13 cellular contexts compared by ENCODE assay signal in genomic region chr12:12016284-12017100, GRCh38. TPM values are rescaled to one million over a fixed set of nuclear protein-coding genes. Genes with fewer than 3 reads are reported as not detected.
DNase-seq lines count a peak whose midpoint lies in the region; ATAC-seq and TF ChIP-seq lines count a peak whose summit lies in the region.
"Had no signal": no experiment of that assay in that cellular context is flagged by ENCODE, and none has a peak within 500 bp of the region (broad histone marks: within the 10 kb centered on the region; RNA-seq: fewer than 3 reads in every experiment).

No MANE protein-coding gene starts in this region.

- H3K36me3 ChIP-seq in Caco-2 (ENCODE audit: control insufficient read depth, insufficient read depth, low read length): no peaks in the 10 kb centered on the region
- H3K36me3 ChIP-seq: uterus had no signal

- peak overlapping the region; percentile 98 for H3K27ac Mint-ChIP-seq in activated CD4-positive, alpha-beta T cell treated with anti-CD3 and anti-CD28 coated beads for 36 hours
- H3K27ac Mint-ChIP-seq in activated naive CD8-positive, alpha-beta T cell treated with anti-CD3 and anti-CD28 coated beads, Interleukin-2, amount 50 U/mL, for 24 hours: peak overlapping the region; percentile 92
- H3K27ac Mint-ChIP-seq in Caco-2 (ENCODE audit: unreplicated experiment): no peak overlapping the region
- no peak overlapping the region for H3K27ac Mint-ChIP-seq in WTC11

- no TSS peak for BruUV-seq in Caco-2 (replicated peaks; lab: Mats Ljungman, UMichigan)

- peak; percentile 74 for ATAC-seq in activated CD4-positive, alpha-beta T cell treated with anti-CD3 and anti-CD28 coated beads for 36 hours
- peak; percentile 76 for ATAC-seq in activated naive CD8-positive, alpha-beta T cell treated with anti-CD3 and anti-CD28 coated beads, Interleukin-2, amount 50 U/mL, for 24 hours
- ATAC-seq in sciatic nerve (peak; percentile 24), WTC11 (no peak)

- CTCF ChIA-PET in activated CD4-positive, alpha-beta T cell treated with anti-CD3 and anti-CD28 coated beads for 36 hours (lab: Charles Lee): no interaction called here
- CTCF ChIA-PET in Caco-2 (lab: Charles Lee) (no interaction called here), WTC11 (lab: Charles Lee) (no interaction called here)

- no peaks in the 10 kb centered on the region for H3K9me3 Mint-ChIP-seq in activated CD4-positive, alpha-beta T cell treated with anti-CD3 and anti-CD28 coated beads for 36 hours (ENCODE audit: low read depth)
- H3K9me3 Mint-ChIP-seq in activated naive CD8-positive, alpha-beta T cell treated with anti-CD3 and anti-CD28 coated beads, Interleukin-2, amount 50 U/mL, for 24 hours: no peaks in the 10 kb centered on the region
- H3K9me3 Mint-ChIP-seq in Caco-2 (ENCODE audit: unreplicated experiment) (no peaks in the 10 kb centered on the region), WTC11 (no peaks in the 10 kb centered on the region)

- intact Hi-C loops in activated CD4-positive, alpha-beta T cell treated with anti-CD3 and anti-CD28 coated beads for 36 hours (cut with DNase I, micrococcal nuclease): loop anchor here in 1 of 2 experiments (1.0 kb wide), 1 partner anchor 9 kb away; no protein-coding TSS in a partner anchor
- intact Hi-C loops in sciatic nerve (cut with DNase I) (no loop called here), Caco-2 (cut with micrococcal nuclease; ENCODE audit: unreplicated experiment) (no loop called here)

- H3K4me1 Mint-ChIP-seq in activated CD4-positive, alpha-beta T cell treated with anti-CD3 and anti-CD28 coated beads for 36 hours: peaks cover 69% of the 10 kb centered on the region
- peaks cover 73% of the 10 kb centered on the region for H3K4me1 Mint-ChIP-seq in activated naive CD8-positive, alpha-beta T cell treated with anti-CD3 and anti-CD28 coated beads, Interleukin-2, amount 50 U/mL, for 24 hours
- H3K4me1 Mint-ChIP-seq in Caco-2 (ENCODE audit: low read depth, unreplicated experiment) (no peaks in the 10 kb centered on the region), WTC11 (peaks cover 23% of the 10 kb centered on the region)

- no peaks in the 10 kb centered on the region for H3K27me3 Mint-ChIP-seq in activated CD4-positive, alpha-beta T cell treated with anti-CD3 and anti-CD28 coated beads for 36 hours
- H3K27me3 Mint-ChIP-seq in activated naive CD8-positive, alpha-beta T cell treated with anti-CD3 and anti-CD28 coated beads, Interleukin-2, amount 50 U/mL, for 24 hours: peaks cover 2% of the 10 kb centered on the region
- H3K27me3 Mint-ChIP-seq in Caco-2 (ENCODE audit: insufficient read depth, unreplicated experiment) (no peaks in the 10 kb centered on the region), WTC11 (ENCODE audit: low read depth) (no peaks in the 10 kb centered on the region)

- POLR2A ChIA-PET in activated CD4-positive, alpha-beta T cell treated with anti-CD3 and anti-CD28 coated beads for 36 hours (lab: Charles Lee): no interaction called here
- POLR2A ChIA-PET in Caco-2 (lab: Charles Lee): no interaction called here
- POLR2A ChIA-PET in WTC11 (lab: Charles Lee): no interaction called here

- no peaks in the 10 kb centered on the region for H3K27me3 ChIP-seq in Caco-2 (replicated peaks; ENCODE audit: control insufficient read depth, insufficient read depth, low read length)
- H3K27me3 ChIP-seq: uterus had no signal

- H3K9me3 ChIP-seq in Caco-2: no peaks in the 10 kb centered on the region
- H3K9me3 ChIP-seq: uterus had no signal

- no peaks in the 10 kb centered on the region for H3K36me3 Mint-ChIP-seq in activated CD4-positive, alpha-beta T cell treated with anti-CD3 and anti-CD28 coated beads for 36 hours (ENCODE audit: low read depth)
- no peaks in the 10 kb centered on the region for H3K36me3 Mint-ChIP-seq in activated naive CD8-positive, alpha-beta T cell treated with anti-CD3 and anti-CD28 coated beads, Interleukin-2, amount 50 U/mL, for 24 hours (ENCODE audit: low read depth)
- no peaks in the 10 kb centered on the region for H3K36me3 Mint-ChIP-seq in Caco-2 (ENCODE audit: insufficient read depth, unreplicated experiment)
- no peaks in the 10 kb centered on the region for H3K36me3 Mint-ChIP-seq in WTC11

- DNase-seq in activated CD4-positive, alpha-beta T cell treated with anti-CD3 and anti-CD28 coated beads for 36 hours: peak; percentile 65
- DNase-seq in activated CD4-positive, alpha-beta T cell treated with anti-CD3 and anti-CD28 coated beads for 1 hour: no peak
- DNase-seq in NCI-H526 (lab: John Stamatoyannopoulos, UW) (peak; percentile 43 to 78), sciatic nerve (ENCODE audit: low spot score) (no peak), Caco-2 (no peak), NCI-H748 treated with DMSO at 0.1 percent for 48 hours (lab: John Stamatoyannopoulos, UW) (no peak), WTC11 (ENCODE audit: low spot score) (no peak)
- DNase-seq in activated naive CD8-positive, alpha-beta T cell treated with anti-CD3 and anti-CD28 coated beads, Interleukin-2, amount 50 U/mL, for 24 hours: no peak
- DNase-seq: uterus had no signal

- TF ChIP-seq CTCF in Caco-2 (IDR thresholded peaks at IDR 0.05; ENCODE audit: insufficient read depth in 1 of 2, low read depth in 1 of 2, low read length in 1 of 2, severe bottlenecking in 1 of 2, unreplicated experiment in 1 of 2) (no peak), WTC11 (IDR thresholded peaks at IDR 0.05) (no peak)

- no peaks in the 10 kb centered on the region for H3K4me1 ChIP-seq in Caco-2
- H3K4me1 ChIP-seq: uterus had no signal

- H3K4me3 Mint-ChIP-seq in activated CD4-positive, alpha-beta T cell treated with anti-CD3 and anti-CD28 coated beads for 36 hours: peak overlapping the region; percentile 54
- peak overlapping the region; percentile 22 for H3K4me3 Mint-ChIP-seq in activated naive CD8-positive, alpha-beta T cell treated with anti-CD3 and anti-CD28 coated beads, Interleukin-2, amount 50 U/mL, for 24 hours
- H3K4me3 Mint-ChIP-seq in Caco-2 (ENCODE audit: unreplicated experiment): no peak overlapping the region
- no peak overlapping the region for H3K4me3 Mint-ChIP-seq in WTC11

- no peak overlapping the region for H3K4me3 ChIP-seq in Caco-2 (ENCODE audit: low read depth, low read length)
- H3K4me3 ChIP-seq: SK-N-MC, uterus had no signal

TF ChIP-seq in WTC11, 78 proteins besides CTCF, POLR2A, EP300 and RAD21 (continues in another document):
- TF ChIP-seq ETV6 (CRISPR knock-in tag; IDR thresholded peaks at IDR 0.05) (no peak), SOX15 (CRISPR knock-in tag; IDR thresholded peaks at IDR 0.05) (no peak), PRDM15 (CRISPR knock-in tag; IDR thresholded peaks at IDR 0.05) (no peak), PREB (CRISPR knock-in tag; IDR thresholded peaks at IDR 0.05; ENCODE audit: borderline replicate concordance) (no peak), HMGA2 (CRISPR knock-in tag; IDR thresholded peaks at IDR 0.05) (no peak)
- TF ChIP-seq, protein P1, sequence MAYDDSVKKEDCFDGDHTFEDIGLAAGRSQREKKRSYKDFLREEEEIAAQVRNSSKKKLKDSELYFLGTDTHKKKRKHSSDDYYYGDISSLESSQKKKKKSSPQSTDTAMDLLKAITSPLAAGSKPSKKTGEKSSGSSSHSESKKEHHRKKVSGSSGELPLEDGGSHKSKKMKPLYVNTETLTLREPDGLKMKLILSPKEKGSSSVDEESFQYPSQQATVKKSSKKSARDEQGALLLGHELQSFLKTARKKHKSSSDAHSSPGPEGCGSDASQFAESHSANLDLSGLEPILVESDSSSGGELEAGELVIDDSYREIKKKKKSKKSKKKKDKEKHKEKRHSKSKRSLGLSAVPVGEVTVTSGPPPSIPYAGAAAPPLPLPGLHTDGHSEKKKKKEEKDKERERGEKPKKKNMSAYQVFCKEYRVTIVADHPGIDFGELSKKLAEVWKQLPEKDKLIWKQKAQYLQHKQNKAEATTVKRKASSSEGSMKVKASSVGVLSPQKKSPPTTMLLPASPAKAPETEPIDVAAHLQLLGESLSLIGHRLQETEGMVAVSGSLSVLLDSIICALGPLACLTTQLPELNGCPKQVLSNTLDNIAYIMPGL (CRISPR knock-in tag; IDR thresholded peaks at IDR 0.05): no peak

RNA-seq across cellular contexts. Expression of gene BCL2L14, which starts 54.2 kb away (rescaled TPM):
- total RNA-seq in activated CD4-positive, alpha-beta T cell treated with anti-CD3 and anti-CD28 coated beads for 36 hours: 1 to 10 TPM; 7.3 to 7.7 TPM
- total RNA-seq in sciatic nerve (not detected), Caco-2 (2022) (5.9 and 8.0 TPM in 2 replicates), WTC11 (2021) (0.87 to 0.94 TPM (median 0.90 TPM) in 3 replicates)
- total RNA-seq: A673, lung microvascular endothelial cell, NCI-H460, uterus had no signal

Comparison
In these comparisons a context has a peak if more than half of its experiments do, and no peak if none do; other contexts are left out.
1. DNase-seq: peak in activated CD4-positive, alpha-beta T cell treated with anti-CD3 and anti-CD28 coated beads for 36 hours (single experiment) and NCI-H526 (2 of 2); none in activated CD4-positive, alpha-beta T cell treated with anti-CD3 and anti-CD28 coated beads for 1 hour (single experiment), activated naive CD8-positive, alpha-beta T cell treated with anti-CD3 and anti-CD28 coated beads, Interleukin-2, amount 50 U/mL, for 24 hours (single experiment), sciatic nerve (single experiment), Caco-2 (0 of 2), NCI-H748 treated with DMSO at 0.1 percent for 48 hours (single experiment) and WTC11 (single experiment).
2. H3K27ac Mint-ChIP-seq: peak in activated CD4-positive, alpha-beta T cell treated with anti-CD3 and anti-CD28 coated beads for 36 hours (single experiment) and activated naive CD8-positive, alpha-beta T cell treated with anti-CD3 and anti-CD28 coated beads, Interleukin-2, amount 50 U/mL, for 24 hours (single experiment); none in Caco-2 (single experiment) and WTC11 (single experiment).
3. H3K4me3 Mint-ChIP-seq: peak in activated CD4-positive, alpha-beta T cell treated with anti-CD3 and anti-CD28 coated beads for 36 hours (single experiment) and activated naive CD8-positive, alpha-beta T cell treated with anti-CD3 and anti-CD28 coated beads, Interleukin-2, amount 50 U/mL, for 24 hours (single experiment); none in Caco-2 (single experiment) and WTC11 (single experiment).